1 cellular context compared by ENCODE assay signal in genomic region chrX:65997978-65998717, GRCh38.
TF ChIP-seq lines count a peak whose summit lies in the region.

No MANE protein-coding gene starts in this region.

TF ChIP-seq in HepG2, 621 proteins besides CTCF, POLR2A, EP300 and RAD21:
- no peak for TF ChIP-seq ZNF773 (CRISPR knock-in tag; IDR thresholded peaks at IDR 0.05; ENCODE audit: borderline replicate concordance)
- TF ChIP-seq RFX1 (IDR thresholded peaks at IDR 0.05) = no peak
- TF ChIP-seq ZNF160 (CRISPR knock-in tag; IDR thresholded peaks at IDR 0.05) = no peak
